ENCODE assay signal across 10 cellular contexts in genomic region chr22:42645938-42646568, GRCh38. TPM values are rescaled to one million over a fixed set of nuclear protein-coding genes. Genes with fewer than 3 reads are reported as not detected.
DNase-seq lines count a peak whose midpoint lies in the region; ATAC-seq and TF ChIP-seq lines count a peak whose summit lies in the region.
"Had no signal": no experiment of that assay in that cellular context is flagged by ENCODE, and none has a peak within 500 bp of the region (broad histone marks: within the 10 kb centered on the region; RNA-seq: fewer than 3 reads in every experiment).

No MANE protein-coding gene starts in this region.

- H3K9me3 Mint-ChIP-seq in activated B cell treated with CpG ODN at 0.5 μM for 24 hours, result no peaks in the 10 kb centered on the region

- DNase-seq in activated B cell treated with CpG ODN at 0.5 μM for 24 hours, result no peak
- no peak for DNase-seq in psoas muscle
- no peak for DNase-seq in Kasumi-1 (lab: John Stamatoyannopoulos, UW)
- no peak for DNase-seq in stimulated activated naive CD4-positive, alpha-beta T cell (lab: John Stamatoyannopoulos, UW)
- DNase-seq in activated gamma-delta T cell treated with Interleukin-2 at 50 U/mL for 16 hours, result no peak
- no peak for DNase-seq in activated naive CD4-positive, alpha-beta T cell (lab: John Stamatoyannopoulos, UW)
- DNase-seq: activated CD4-positive, alpha-beta T cell treated with anti-CD3 and anti-CD28 coated beads, Interleukin-2, amount 50 U/mL, for 1 hour had no signal

- H3K9me3 ChIP-seq in BLaER1 treated with 17β-estradiol and CSF1 and Interleukin-3, amounts not matched to agents 10 nM and 100 nM (replicated peaks in 1 of 11), result no peaks in the 10 kb centered on the region
- H3K9me3 ChIP-seq in gastroesophageal sphincter (no peaks in the 10 kb centered on the region), psoas muscle (no peaks in the 10 kb centered on the region)

- peak overlapping the region; percentile 48 for H3K4me3 Mint-ChIP-seq in activated B cell treated with CpG ODN at 0.5 μM for 24 hours

- peak overlapping the region; percentile 38 to 93 (median 70); a peak in 21 of 22 replicates for H3K9ac ChIP-seq in BLaER1 treated with 17β-estradiol and CSF1 and Interleukin-3, amounts not matched to agents 10 nM and 100 nM

- CTCF ChIA-PET in activated B cell treated with CpG ODN at 0.5 μM for 24 hours (lab: Charles Lee), result no interaction called here

- H3K4me3 ChIP-seq in BLaER1 treated with 17β-estradiol and CSF1 and Interleukin-3, amounts not matched to agents 10 nM and 100 nM, result peak overlapping the region; percentile 17 to 50 (median 34); a peak in 9 of 20 replicates
- H3K4me3 ChIP-seq in gastroesophageal sphincter, result peak overlapping the region; percentile 0 to 87
- H3K4me3 ChIP-seq in psoas muscle, result peak overlapping the region; percentile 67

- H4K20me1 ChIP-seq in BLaER1 treated with 17β-estradiol and CSF1 and Interleukin-3, amounts not matched to agents 10 nM and 100 nM, result peaks cover 63 to 79% (median 77%) of the 10 kb centered on the region in 11 experiments; a peak in 21 of 22 replicates

- peaks cover 2% of the 10 kb centered on the region for H3K36me3 Mint-ChIP-seq in activated B cell treated with CpG ODN at 0.5 μM for 24 hours (ENCODE audit: low read depth)

- TF ChIP-seq CTCF in activated B cell treated with CpG ODN at 0.5 μM for 24 hours (IDR thresholded peaks at IDR 0.05), result no peak
- TF ChIP-seq CTCF in gastroesophageal sphincter (IDR thresholded peaks at IDR 0.05), result no peak
- no peak for TF ChIP-seq CTCF in psoas muscle (IDR thresholded peaks at IDR 0.05)

- peaks cover 66% of the 10 kb centered on the region for H3K4me1 Mint-ChIP-seq in activated B cell treated with CpG ODN at 0.5 μM for 24 hours

- no peak for TF ChIP-seq EP300 in gastroesophageal sphincter (IDR thresholded peaks at IDR 0.05)

- no peaks in the 10 kb centered on the region for H3K27me3 Mint-ChIP-seq in activated B cell treated with CpG ODN at 0.5 μM for 24 hours

- H3K4me1 ChIP-seq in BLaER1 treated with 17β-estradiol and CSF1 and Interleukin-3, amounts not matched to agents 10 nM and 100 nM, result peaks cover 66 to 78% (median 73%) of the 10 kb centered on the region in 10 experiments
- H3K4me1 ChIP-seq in gastroesophageal sphincter, result peaks cover 0 to 78% (median 54%) of the 10 kb centered on the region in 3 donors
- H3K4me1 ChIP-seq in psoas muscle, result peaks cover 61% of the 10 kb centered on the region

- H3K4me2 ChIP-seq in BLaER1 treated with 17β-estradiol and CSF1 and Interleukin-3, amounts not matched to agents 10 nM and 100 nM, result peak overlapping the region; percentile 86 to 99 (median 96)

- no peaks in the 10 kb centered on the region for H3K27me3 ChIP-seq in BLaER1 treated with 17β-estradiol and CSF1 and Interleukin-3, amounts not matched to agents 10 nM and 100 nM
- no peaks in the 10 kb centered on the region for H3K27me3 ChIP-seq in gastroesophageal sphincter
- H3K27me3 ChIP-seq in psoas muscle (ENCODE audit: insufficient read depth in 3 of 3, low read length in 2 of 3), result no peaks in the 10 kb centered on the region

- intact Hi-C loops in activated B cell treated with CpG ODN at 0.5 μM for 24 hours (cut with micrococcal nuclease) (no loop called here), psoas muscle (cut with DNase I) (loop anchor here in 1 of 2 donors (5.0 kb wide), 1 partner anchor 51 kb away; no protein-coding TSS in a partner anchor)

- H3K27ac Mint-ChIP-seq in activated B cell treated with CpG ODN at 0.5 μM for 24 hours, result peak overlapping the region; percentile 50

- peak overlapping the region in 10 of 11 experiments; percentile 4 to 66 (median 41); a peak in 11 of 22 replicates for H3K27ac ChIP-seq in BLaER1 treated with 17β-estradiol and CSF1 and Interleukin-3, amounts not matched to agents 10 nM and 100 nM
- H3K27ac ChIP-seq in gastroesophageal sphincter, result peak overlapping the region; percentile 30 to 93 (median 90)
- H3K27ac ChIP-seq in psoas muscle, result peak overlapping the region; percentile 96

- POLR2A ChIA-PET in activated B cell treated with CpG ODN at 0.5 μM for 24 hours (lab: Charles Lee), result interaction anchor here (0.6 to 6.3 kb wide), 3 partner anchors 25 to 96 kb away, joined by 4 to 68 read pairs (median 6); partner anchors contain the start of gene POLDIP3

- ATAC-seq in activated B cell treated with CpG ODN at 0.5 μM for 24 hours (ENCODE audit: low read depth) (no peak), gastroesophageal sphincter (no peak), psoas muscle (peak; percentile 9 to 42 (median 26))

- 20 to 47% methylated on average over 1 to 4 of the region's 13 CpGs for whole genome bisulfite sequencing in gastroesophageal sphincter (ENCODE audit: low coverage in 1 of 2), 2 donors
- WGBS in psoas muscle, 3 donors, result 29 to 46% (median 35%) methylated on average over 12 to 13 of the region's 13 CpGs

- no peak for TF ChIP-seq POLR2A in gastroesophageal sphincter (IDR thresholded peaks at IDR 0.05)

- H3K36me3 ChIP-seq in BLaER1 treated with 17β-estradiol and CSF1 and Interleukin-3, amounts not matched to agents 10 nM and 100 nM, result no peaks in the 10 kb centered on the region
- H3K36me3 ChIP-seq in gastroesophageal sphincter (no peaks in the 10 kb centered on the region), psoas muscle (ENCODE audit: insufficient read depth in 1 of 2, low read depth in 1 of 2) (no peaks in the 10 kb centered on the region)

RNA-seq across cellular contexts. Expression of gene CYB5R3, which starts 3.1 kb away (rescaled TPM):
- total RNA-seq in activated B cell treated with CpG ODN at 0.5 μM for 24 hours, result 78.2 and 91.7 TPM in 2 replicates
- total RNA-seq in gastroesophageal sphincter, result 100 to 1,000 TPM; 127 to 268 (median 155) TPM
- total RNA-seq in psoas muscle, result 100 to 1,000 TPM; 120 to 208 (median 176) TPM
- 100 to 1,000 TPM; 130 to 230 (median 162) TPM for polyA plus RNA-seq in psoas muscle

RNA-seq across cellular contexts. Expression of gene ATP5MGL, which starts 5.7 kb away (rescaled TPM):
- 2.1 and 3.4 TPM in 2 replicates for total RNA-seq in activated B cell treated with CpG ODN at 0.5 μM for 24 hours
- total RNA-seq in gastroesophageal sphincter, result 1 to 10 TPM in 1 of 4 donors, not detected in 3; 1.8 TPM
- total RNA-seq in psoas muscle, result under 1 TPM in 3 of 4 donors, not detected in 1; 0.50 to 0.57 (median 0.55) TPM
- under 1 TPM in 1 of 3 donors, not detected in 2; 0.04 TPM for polyA plus RNA-seq in psoas muscle
- polyA plus RNA-seq: BJ had no signal

RNA-seq across cellular contexts. Expression of gene POLDIP3, which starts 31.4 kb away (rescaled TPM):
- total RNA-seq in activated B cell treated with CpG ODN at 0.5 μM for 24 hours (77.1 and 77.5 TPM in 2 replicates), gastroesophageal sphincter (10 to 100 TPM; 30.6 to 50.7 (median 37.2) TPM), psoas muscle (10 to 100 TPM; 30.6 to 47.1 (median 34.9) TPM)
- polyA plus RNA-seq in psoas muscle, result 10 to 100 TPM; 25.0 to 33.7 (median 26.5) TPM

Comparison
In these comparisons a context has a peak if more than half of its experiments do, and no peak if none do; other contexts are left out.
1. H3K27ac ChIP-seq: peak in every context shown above with its lines; median percentile 96 in psoas muscle; 90 in gastroesophageal sphincter; 41 in BLaER1 treated with 17β-estradiol and CSF1 and Interleukin-3, amounts not matched to agents 10 nM and 100 nM.
2. ATAC-seq: peak in psoas muscle (4 of 4); none in activated B cell treated with CpG ODN at 0.5 μM for 24 hours (single experiment) and gastroesophageal sphincter (single experiment).
3. Peak in every context shown above with its lines, with median percentiles within 50 percentile points of each other: H3K4me3 ChIP-seq.